In genomic region chr7:93044147-93044810, GRCh38 we compare ENCODE assay signal across 10 cellular contexts.
DNase-seq lines count a peak whose midpoint lies in the region; ATAC-seq and TF ChIP-seq lines count a peak whose summit lies in the region.
"Had no signal": no experiment of that assay in that cellular context is flagged by ENCODE, and none has a peak within 500 bp of the region (broad histone marks: within the 10 kb centered on the region; RNA-seq: fewer than 3 reads in every experiment).

No MANE protein-coding gene starts in this region.

- no peaks in the 10 kb centered on the region for H3K36me3 ChIP-seq in iPS DF 6.9 (ENCODE audit: control insufficient read depth, insufficient read depth, low read length)
- no peaks in the 10 kb centered on the region for H3K36me3 ChIP-seq in right lobe of liver

- peak overlapping the region; percentile 2 to 81 for H3K27ac Mint-ChIP-seq in natural killer cell treated with Interleukin-12 subunit alpha and Interleukin-12 subunit beta and Interleukin-15 and Interleukin-18, amount 100 ng/mL, for 72 hours
- H3K27ac Mint-ChIP-seq in natural killer cell (no peak overlapping the region), type B pancreatic cell (peak overlapping the region; percentile 48)

- H3K9me3 ChIP-seq in iPS DF 6.9 (ENCODE audit: control insufficient read depth, insufficient read depth, low read length), result no peaks in the 10 kb centered on the region
- no peaks in the 10 kb centered on the region for H3K9me3 ChIP-seq in right lobe of liver

- no peaks in the 10 kb centered on the region for H3K36me3 Mint-ChIP-seq in natural killer cell treated with Interleukin-12 subunit alpha and Interleukin-12 subunit beta and Interleukin-15 and Interleukin-18, amount 100 ng/mL, for 72 hours
- H3K36me3 Mint-ChIP-seq in natural killer cell (no peaks in the 10 kb centered on the region), type B pancreatic cell (no peaks in the 10 kb centered on the region)

- H3K4me3 Mint-ChIP-seq in natural killer cell treated with Interleukin-12 subunit alpha and Interleukin-12 subunit beta and Interleukin-15 and Interleukin-18, amount 100 ng/mL, for 72 hours, result peak overlapping the region; percentile 30
- H3K4me3 Mint-ChIP-seq in natural killer cell (no peak overlapping the region), type B pancreatic cell (peak overlapping the region; percentile 68)

- no peak for DNase-seq in natural killer cell treated with Interleukin-12 subunit alpha and Interleukin-12 subunit beta and Interleukin-15 and Interleukin-18, amount 100 ng/mL, for 72 hours (ENCODE audit: low spot score)
- DNase-seq in natural killer cell (no peak), astrocyte of the hippocampus (ENCODE audit: low read depth, low spot score) (peak; percentile 67), iPS DF 6.9 (ENCODE audit: low read depth, low spot score) (peak; percentile 39), type B pancreatic cell (ENCODE audit: extremely low spot score, unreplicated experiment) (no peak), right lobe of liver (no peak), HPDE6-E6E7 (ENCODE audit: extremely low spot score) (no peak)
- DNase-seq: NCI-H187 treated with DMSO at 0.1 percent for 48 hours; stimulated activated CD4-positive, alpha-beta T cell treated with anti-CD3 and anti-CD28 coated beads, Interleukin-2, amount 100 ng/mL, for 24 hours had no signal

- H3K27me3 Mint-ChIP-seq in natural killer cell treated with Interleukin-12 subunit alpha and Interleukin-12 subunit beta and Interleukin-15 and Interleukin-18, amount 100 ng/mL, for 72 hours, result no peaks in the 10 kb centered on the region
- H3K27me3 Mint-ChIP-seq in natural killer cell (ENCODE audit: low read depth in 2 of 2), result peaks cover 4 to 14% of the 10 kb centered on the region in 2 donors
- H3K27me3 Mint-ChIP-seq in type B pancreatic cell, result peaks cover 3% of the 10 kb centered on the region

- intact Hi-C loops in natural killer cell (cut with micrococcal nuclease), result no loop called here
- intact Hi-C loops in right lobe of liver (cut with DNase I), result no loop called here

- TF ChIP-seq POLR2A in right lobe of liver (IDR thresholded peaks at IDR 0.05), result no peak

- H3K9me3 Mint-ChIP-seq in natural killer cell treated with Interleukin-12 subunit alpha and Interleukin-12 subunit beta and Interleukin-15 and Interleukin-18, amount 100 ng/mL, for 72 hours, result no peaks in the 10 kb centered on the region
- H3K9me3 Mint-ChIP-seq in natural killer cell, result no peaks in the 10 kb centered on the region
- H3K9me3 Mint-ChIP-seq in type B pancreatic cell, result no peaks in the 10 kb centered on the region

- H3K4me1 Mint-ChIP-seq in natural killer cell treated with Interleukin-12 subunit alpha and Interleukin-12 subunit beta and Interleukin-15 and Interleukin-18, amount 100 ng/mL, for 72 hours (ENCODE audit: low read depth in 2 of 2), result peaks cover 29 to 50% of the 10 kb centered on the region in 2 donors
- no peaks in the 10 kb centered on the region for H3K4me1 Mint-ChIP-seq in natural killer cell
- peaks cover 21% of the 10 kb centered on the region for H3K4me1 Mint-ChIP-seq in type B pancreatic cell (ENCODE audit: unreplicated experiment)

- WGBS in iPS DF 6.9 (ENCODE audit: insufficient coverage, insufficient read length), result no CpG with 5 or more reads among the region's 6 CpGs
- 74% methylated on average over 6 of the region's 6 CpGs for WGBS in right lobe of liver (ENCODE audit: insufficient coverage, low coverage, low lambda C conversion rate, missing lambda C conversion rate)

- H3K4me1 ChIP-seq in iPS DF 6.9 (ENCODE audit: control insufficient read depth, insufficient read depth, low read length), result peaks cover 5% of the 10 kb centered on the region
- no peaks in the 10 kb centered on the region for H3K4me1 ChIP-seq in right lobe of liver

- TF ChIP-seq CTCF in natural killer cell (IDR thresholded peaks at IDR 0.05) (no peak), type B pancreatic cell (conservative IDR thresholded peaks at IDR 0.05) (no peak), right lobe of liver (IDR thresholded peaks at IDR 0.05) (no peak)

- H3K4me3 ChIP-seq in iPS DF 6.9 (ENCODE audit: low read length), result no peak overlapping the region; the same call in 1 of the 2 replicates
- H3K4me3 ChIP-seq in right lobe of liver, result no peak overlapping the region

- ATAC-seq in natural killer cell treated with Interleukin-12 subunit alpha and Interleukin-12 subunit beta and Interleukin-15 and Interleukin-18, amount 100 ng/mL, for 72 hours, result no peak
- ATAC-seq in natural killer cell, result no peak
- ATAC-seq in right lobe of liver, result no peak
- ATAC-seq in GM18519 (IDR thresholded peaks at IDR 0.05; ENCODE audit: low FRiP score, unreplicated experiment), result no peak

- peaks cover 4% of the 10 kb centered on the region for H3K27me3 ChIP-seq in iPS DF 6.9 (ENCODE audit: control insufficient read depth, insufficient read depth, low read length)
- H3K27me3 ChIP-seq in right lobe of liver, result no peaks in the 10 kb centered on the region

- no peak overlapping the region for H3K27ac ChIP-seq in iPS DF 6.9 (ENCODE audit: low read length)
- no peak overlapping the region for H3K27ac ChIP-seq in right lobe of liver

Comparison
In these comparisons a context has a peak if more than half of its experiments do, and no peak if none do; other contexts are left out.
1. H3K27ac Mint-ChIP-seq: peak in natural killer cell treated with Interleukin-12 subunit alpha and Interleukin-12 subunit beta and Interleukin-15 and Interleukin-18, amount 100 ng/mL, for 72 hours (2 of 2) and type B pancreatic cell (single experiment); none in natural killer cell (0 of 2).
2. DNase-seq: peak in astrocyte of the hippocampus (single experiment) and iPS DF 6.9 (single experiment); none in natural killer cell treated with Interleukin-12 subunit alpha and Interleukin-12 subunit beta and Interleukin-15 and Interleukin-18, amount 100 ng/mL, for 72 hours (single experiment), natural killer cell (single experiment), type B pancreatic cell (single experiment), right lobe of liver (0 of 3) and HPDE6-E6E7 (single experiment).